ENCODE assay signal across 22 cellular contexts in genomic region chr10:60448246-60448645, GRCh38.
"Had no signal": no experiment of that assay in that cellular context is flagged by ENCODE, and none has a peak within 500 bp of the region (broad histone marks: within the 10 kb centered on the region; RNA-seq: fewer than 3 reads in every experiment).

No MANE protein-coding gene starts in this region.

- DNase-seq: activated CD4-positive, alpha-beta memory T cell treated with anti-CD3 and anti-CD28 coated beads, Interleukin-2, amount 10 ng/mL, durations not matched to agents 7 days and 5 days; activated CD4-positive, alpha-beta T cell treated with anti-CD3 and anti-CD28 coated beads, Interleukin-2, amount 10 ng/mL, durations not matched to agents 24 days and 14 days; activated CD4-positive, CD25-positive, alpha-beta regulatory T cell treated with anti-CD3 and anti-CD28 coated beads, Interleukin-2, amount 50 U/mL, for 72 hours; activated CD8-positive, alpha-beta memory T cell treated with anti-CD3 and anti-CD28 coated beads, Interleukin-2, amount 50 U/mL, for 48 hours; activated gamma-delta T cell; activated naive CD4-positive, alpha-beta T cell treated with anti-CD3 and anti-CD28 coated beads, Interleukin-2, amount 10 ng/mL, durations not matched to agents 7 days and 5 days; activated naive CD8-positive, alpha-beta T cell treated with anti-CD3 and anti-CD28 coated beads, Interleukin-2, amount 10 ng/mL, durations not matched to agents 7 days and 5 days; activated T-cell treated with anti-CD3 and anti-CD28 coated beads, Interleukin-2, amount 50 U/mL, for 24 hours; head of caudate nucleus; hippocampal formation; kidney; left colon; natural killer cell; right cardiac atrium; stimulated activated CD4-positive, alpha-beta T cell treated with anti-CD3 and anti-CD28 coated beads, Interleukin-15, amount 100 ng/mL, for 24 hours; stimulated activated CD4-positive, alpha-beta T cell treated with anti-CD3 and anti-CD28 coated beads, Interleukin-2, amount 100 ng/mL, for 24 hours; stimulated activated naive CD4-positive, alpha-beta T cell treated with Interleukin-2 at 50 U/mL for 16 hours; SW 1271; T-helper 9 cell; uterus had no signal

- ATAC-seq: left colon, natural killer cell, right cardiac atrium had no signal

- H3K9me3 ChIP-seq: ascending aorta, uterus had no signal

- H3K4me1 ChIP-seq: uterus had no signal

- H3K27ac ChIP-seq: neural progenitor cell, uterus had no signal

- H3K27me3 ChIP-seq: ascending aorta, neural progenitor cell, uterus had no signal

- H3K36me3 ChIP-seq: ascending aorta, neural progenitor cell, uterus had no signal

- H3K4me3 ChIP-seq: ascending aorta, neural progenitor cell, uterus had no signal
